Comparison of ENCODE assay signal across 32 cellular contexts in the genomic region with DNA sequence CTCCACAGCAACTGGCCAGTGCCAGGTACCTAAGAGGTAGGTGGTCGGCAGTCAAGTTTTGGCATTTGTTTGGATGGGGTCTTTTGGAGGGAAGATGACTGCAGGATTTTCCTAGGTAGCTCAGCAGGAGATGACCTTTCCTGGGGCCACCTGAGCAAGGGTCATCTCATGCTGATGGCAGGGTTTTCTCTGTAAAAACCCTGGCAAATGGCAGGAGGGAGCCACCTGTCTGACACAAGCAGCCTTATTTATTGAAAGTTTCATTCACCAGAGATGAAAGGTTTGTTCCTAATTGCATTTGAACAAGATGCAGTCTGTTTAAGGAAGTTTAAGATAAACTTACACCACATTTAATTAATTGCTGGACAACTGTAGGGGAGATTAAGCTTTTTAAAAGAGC.
"Had no signal": no experiment of that assay in that cellular context is flagged by ENCODE, and none has a peak within 500 bp of the region (broad histone marks: within the 10 kb centered on the region; RNA-seq: fewer than 3 reads in every experiment).

No MANE protein-coding gene starts in this region.

- ATAC-seq: activated CD4-positive, CD25-positive, alpha-beta regulatory T cell treated with anti-CD3 and anti-CD28 coated beads, Interleukin-2, amount 50 U/mL, for 24 hours; activated naive CD8-positive, alpha-beta T cell treated with anti-CD3 and anti-CD28 coated beads, Interleukin-2, amount 50 U/mL, for 24 hours; activated T-cell treated with anti-CD3 and anti-CD28 coated beads, Interleukin-2, amount 50 U/mL, for 4 hours; body of pancreas; T-helper 17 cell had no signal

- H3K27ac Mint-ChIP-seq: activated B cell treated with CpG ODN at 0.5 μM for 24 hours; activated CD4-positive, alpha-beta memory T cell treated with anti-CD3 and anti-CD28 coated beads, Interleukin-2, amount 10 ng/mL, durations not matched to agents 7 days and 5 days; activated naive CD4-positive, alpha-beta T cell treated with anti-CD3 and anti-CD28 coated beads for 36 hours; activated naive CD4-positive, alpha-beta T cell treated with anti-CD3 and anti-CD28 coated beads, Interleukin-2, amount 50 U/mL, for 24 hours; activated naive CD8-positive, alpha-beta T cell treated with anti-CD3 and anti-CD28 coated beads for 36 hours; activated naive CD8-positive, alpha-beta T cell treated with anti-CD3 and anti-CD28 coated beads, Interleukin-2, amount 50 U/mL, for 24 hours; activated T-helper 2 cell treated with anti-CD3 and anti-CD28 coated beads, Interferon-gamma antibody, Interleukin-2, Interleukin-4, amounts not matched to agents 10 μg/mL and 5 μg/mL and 100 μg/mL, durations not matched to agents 14 hours and 24 hours and 36 hours; T-helper 17 cell; T-helper 2 cell treated with Interferon-gamma antibody and Interleukin-4, amounts not matched to agents 5 μg/mL and 100 μg/mL, for 36 hours had no signal

- H3K4me1 ChIP-seq: adrenal gland, body of pancreas had no signal

- H3K27ac ChIP-seq: adrenal gland, body of pancreas, cardiac muscle cell, colonic mucosa, epithelial cell of prostate, esophagus squamous epithelium, heart left ventricle, WERI-Rb-1 had no signal

- H3K4me3 ChIP-seq: adrenal gland, body of pancreas, cardiac muscle cell, colonic mucosa, esophagus squamous epithelium, heart left ventricle had no signal

- H3K9me3 Mint-ChIP-seq: activated B cell treated with CpG ODN at 0.5 μM for 24 hours; activated CD4-positive, alpha-beta memory T cell treated with anti-CD3 and anti-CD28 coated beads, Interleukin-2, amount 10 ng/mL, durations not matched to agents 7 days and 5 days; activated naive CD4-positive, alpha-beta T cell treated with anti-CD3 and anti-CD28 coated beads for 36 hours; activated naive CD4-positive, alpha-beta T cell treated with anti-CD3 and anti-CD28 coated beads, Interleukin-2, amount 50 U/mL, for 24 hours; activated naive CD8-positive, alpha-beta T cell treated with anti-CD3 and anti-CD28 coated beads for 36 hours; activated naive CD8-positive, alpha-beta T cell treated with anti-CD3 and anti-CD28 coated beads, Interleukin-2, amount 50 U/mL, for 24 hours; activated T-cell treated with anti-CD3 and anti-CD28 coated beads, Interleukin-2, amount 50 U/mL, for 4 hours; activated T-helper 2 cell treated with anti-CD3 and anti-CD28 coated beads, Interferon-gamma antibody, Interleukin-2, Interleukin-4, amounts not matched to agents 10 μg/mL and 5 μg/mL and 100 μg/mL, durations not matched to agents 14 hours and 24 hours and 36 hours; T-helper 2 cell treated with Interferon-gamma antibody and Interleukin-4, amounts not matched to agents 5 μg/mL and 100 μg/mL, for 36 hours had no signal

- H3K36me3 ChIP-seq: adrenal gland, cardiac muscle cell, colonic mucosa, heart left ventricle, WERI-Rb-1 had no signal

- H3K36me3 Mint-ChIP-seq: activated naive CD4-positive, alpha-beta T cell treated with anti-CD3 and anti-CD28 coated beads, Interleukin-2, amount 50 U/mL, for 24 hours; activated naive CD8-positive, alpha-beta T cell treated with anti-CD3 and anti-CD28 coated beads for 36 hours had no signal

- H3K9me3 ChIP-seq: adrenal gland, body of pancreas, colonic mucosa, esophagus squamous epithelium, heart left ventricle had no signal

- H3K4me1 Mint-ChIP-seq: activated B cell treated with CpG ODN at 0.5 μM for 24 hours; activated naive CD4-positive, alpha-beta T cell treated with anti-CD3 and anti-CD28 coated beads, Interleukin-2, amount 50 U/mL, for 24 hours; activated naive CD8-positive, alpha-beta T cell treated with anti-CD3 and anti-CD28 coated beads for 36 hours; activated naive CD8-positive, alpha-beta T cell treated with anti-CD3 and anti-CD28 coated beads, Interleukin-2, amount 50 U/mL, for 24 hours had no signal

- FAIRE-seq: endometrium, endothelial cell of umbilical vein, frontal cortex had no signal

- H3K27me3 ChIP-seq: adrenal gland, body of pancreas, cardiac muscle cell, colonic mucosa had no signal

- H3K4me3 Mint-ChIP-seq: activated B cell treated with CpG ODN at 0.5 μM for 24 hours; activated CD4-positive, alpha-beta memory T cell treated with anti-CD3 and anti-CD28 coated beads, Interleukin-2, amount 10 ng/mL, durations not matched to agents 7 days and 5 days; activated naive CD4-positive, alpha-beta T cell treated with anti-CD3 and anti-CD28 coated beads for 36 hours; activated naive CD4-positive, alpha-beta T cell treated with anti-CD3 and anti-CD28 coated beads, Interleukin-2, amount 50 U/mL, for 24 hours; activated naive CD8-positive, alpha-beta T cell treated with anti-CD3 and anti-CD28 coated beads for 36 hours; activated naive CD8-positive, alpha-beta T cell treated with anti-CD3 and anti-CD28 coated beads, Interleukin-2, amount 50 U/mL, for 24 hours; activated T-cell treated with anti-CD3 and anti-CD28 coated beads, Interleukin-2, amount 50 U/mL, for 4 hours; T-helper 17 cell; T-helper 2 cell treated with Interferon-gamma antibody and Interleukin-4, amounts not matched to agents 5 μg/mL and 100 μg/mL, for 36 hours had no signal

- DNase-seq: activated B cell treated with CpG ODN at 0.5 μM for 24 hours; activated CD4-positive, alpha-beta memory T cell treated with anti-CD3 and anti-CD28 coated beads, Interleukin-2, amount 10 ng/mL, durations not matched to agents 7 days and 5 days; activated CD4-positive, alpha-beta T cell treated with anti-CD3 and anti-CD28 coated beads for 48 hours; activated CD4-positive, alpha-beta T cell treated with anti-CD3 and anti-CD28 coated beads, Interleukin-2, amount 50 U/mL, for 4 hours; activated CD8-positive, alpha-beta memory T cell treated with anti-CD3 and anti-CD28 coated beads, Interleukin-2, amount 50 U/mL, for 48 hours; activated effector memory CD4-positive, alpha-beta T cell treated with anti-CD3 and anti-CD28 coated beads, Interleukin-2, amount 50 U/mL, for 16 hours; activated naive CD4-positive, alpha-beta T cell treated with anti-CD3 and anti-CD28 coated beads for 36 hours; activated naive CD8-positive, alpha-beta T cell treated with anti-CD3 and anti-CD28 coated beads for 36 hours; activated naive CD8-positive, alpha-beta T cell treated with anti-CD3 and anti-CD28 coated beads, Interleukin-2, amount 50 U/mL, for 24 hours; activated T-cell treated with anti-CD3 and anti-CD28 coated beads for 4 hours; activated T-cell treated with anti-CD3 and anti-CD28 coated beads, Interleukin-2, amount 50 U/mL, for 4 hours; adrenal gland; body of pancreas; central memory CD4-positive, alpha-beta T cell; cerebellar nuclear complex; colonic mucosa; effector CD8-positive, alpha-beta T cell; esophagus squamous epithelium; heart left ventricle; T-helper 1 cell; T-helper 17 cell; T1000; WERI-Rb-1 had no signal
